Comparison of ENCODE assay signal across 19 cellular contexts in genomic region chr1:152537496-152537895, GRCh38. TPM values are rescaled to one million over a fixed set of nuclear protein-coding genes. Genes with fewer than 3 reads are reported as not detected.
DNase-seq lines count a peak whose midpoint lies in the region; ATAC-seq, FAIRE-seq and TF ChIP-seq lines count a peak whose summit lies in the region.
"Had no signal": no experiment of that assay in that cellular context is flagged by ENCODE, and none has a peak within 500 bp of the region (broad histone marks: within the 10 kb centered on the region; RNA-seq: fewer than 3 reads in every experiment).

No MANE protein-coding gene starts in this region.

- H3K4me2 ChIP-seq in mammary epithelial cell (ENCODE audit: insufficient read depth, low read depth, low read length) = no peak overlapping the region
- no peak overlapping the region for H3K4me2 ChIP-seq in keratinocyte (ENCODE audit: control insufficient read depth, extremely low read depth, insufficient read depth, low read depth, low read length)
- no peak overlapping the region for H3K4me2 ChIP-seq in smooth muscle cell
- H3K4me2 ChIP-seq: A549 had no signal

- no TSS peak for BruUV-seq in mammary epithelial cell (replicated peaks; lab: Mats Ljungman, UMichigan)

- peak; percentile 17 for FAIRE-seq in keratinocyte (lab: Jason Lieb, UNC)
- FAIRE-seq: D721Med, G401.6, GM12891, H1 had no signal

- intact Hi-C loops in mammary epithelial cell (cut with micrococcal nuclease) (no loop called here), breast epithelium (cut with DNase I; ENCODE audit: low total_unique reads) (no loop called here)

- peak overlapping the region; percentile 49 for H2AFZ ChIP-seq in mammary epithelial cell (ENCODE audit: low read depth, low read length)
- no peak overlapping the region for H2AFZ ChIP-seq in keratinocyte (ENCODE audit: control insufficient read depth, low read length)
- H2AFZ ChIP-seq in smooth muscle cell (ENCODE audit: low read depth) = no peak overlapping the region

- no peaks in the 10 kb centered on the region for H3K79me2 ChIP-seq in mammary epithelial cell (ENCODE audit: insufficient read depth, low read length)
- H3K79me2 ChIP-seq in keratinocyte (ENCODE audit: control insufficient read depth, insufficient read depth, low read length) = no peaks in the 10 kb centered on the region
- no peaks in the 10 kb centered on the region for H3K79me2 ChIP-seq in smooth muscle cell (ENCODE audit: low read depth)

- no peak overlapping the region for H3K27ac ChIP-seq in mammary epithelial cell (ENCODE audit: insufficient read depth, low read depth, low read length)
- H3K27ac ChIP-seq in breast epithelium = no peak overlapping the region
- H3K27ac ChIP-seq in keratinocyte (ENCODE audit: control insufficient read depth, insufficient read depth, low read length) = no peak overlapping the region
- H3K27ac ChIP-seq in smooth muscle cell (ENCODE audit: low read depth) = no peak overlapping the region
- H3K27ac ChIP-seq: 22Rv1, A549, C4-2B had no signal

- CTCF ChIA-PET in mammary epithelial cell (lab: Charles Lee; ENCODE audit: low non-redundant PET) = no interaction called here

- 6% methylated on average over 3 of the region's 4 CpGs for WGBS in mammary epithelial cell (ENCODE audit: low coverage, missing lambda C conversion rate)
- WGBS in smooth muscle cell (ENCODE audit: low lambda C conversion rate) = 34% methylated on average over 4 of the region's 4 CpGs

- H3K9me3 ChIP-seq in mammary epithelial cell (replicated peaks; ENCODE audit: insufficient read depth, low read length) (no peaks in the 10 kb centered on the region), breast epithelium (no peaks in the 10 kb centered on the region), keratinocyte (ENCODE audit: control insufficient read depth, low read depth, low read length) (no peaks in the 10 kb centered on the region), smooth muscle cell (replicated peaks; ENCODE audit: low read depth) (peaks cover 6% of the 10 kb centered on the region)
- H3K9me3 ChIP-seq: A549, Caco-2 had no signal

- no peaks in the 10 kb centered on the region for H3K4me1 ChIP-seq in mammary epithelial cell (ENCODE audit: insufficient read depth, low read length)
- no peaks in the 10 kb centered on the region for H3K4me1 ChIP-seq in breast epithelium
- no peaks in the 10 kb centered on the region for H3K4me1 ChIP-seq in keratinocyte (ENCODE audit: control insufficient read depth, extremely low read depth, insufficient read depth, low read length)
- H3K4me1 ChIP-seq in smooth muscle cell (ENCODE audit: low read depth) = no peaks in the 10 kb centered on the region
- H3K4me1 ChIP-seq: Caco-2 had no signal

- H3K9ac ChIP-seq in mammary epithelial cell (ENCODE audit: insufficient read depth, low read length) = no peak overlapping the region
- H3K9ac ChIP-seq in keratinocyte (ENCODE audit: control insufficient read depth, extremely low read depth, insufficient read depth, low read length) = no peak overlapping the region
- H3K9ac ChIP-seq in smooth muscle cell (ENCODE audit: low read depth) = no peak overlapping the region

- H3K36me3 ChIP-seq in mammary epithelial cell (ENCODE audit: insufficient read depth, low read length) (no peaks in the 10 kb centered on the region), breast epithelium (no peaks in the 10 kb centered on the region), keratinocyte (ENCODE audit: control insufficient read depth in 2 of 2, extremely low read depth in 1 of 2, insufficient read depth in 2 of 2, low read length in 2 of 2) (no peaks in the 10 kb centered on the region), smooth muscle cell (ENCODE audit: low read depth) (no peaks in the 10 kb centered on the region)

- H3K27me3 ChIP-seq in mammary epithelial cell (ENCODE audit: insufficient read depth, low read length) = no peaks in the 10 kb centered on the region
- no peaks in the 10 kb centered on the region for H3K27me3 ChIP-seq in breast epithelium
- peaks cover 2% of the 10 kb centered on the region for H3K27me3 ChIP-seq in keratinocyte (ENCODE audit: control insufficient read depth, extremely low read depth, insufficient read depth, low read length)
- H3K27me3 ChIP-seq in smooth muscle cell (ENCODE audit: low read depth) = no peaks in the 10 kb centered on the region

- no peaks in the 10 kb centered on the region for H4K20me1 ChIP-seq in mammary epithelial cell (ENCODE audit: insufficient read depth, low read length)
- no peaks in the 10 kb centered on the region for H4K20me1 ChIP-seq in keratinocyte (ENCODE audit: control insufficient read depth, extremely low read depth, insufficient read depth, low read length)
- H4K20me1 ChIP-seq in smooth muscle cell (ENCODE audit: low read depth) = no peaks in the 10 kb centered on the region

- DNase-seq in mammary epithelial cell (peak; percentile 39), breast epithelium (ENCODE audit: low spot score in 2 of 2) (no peak), keratinocyte (ENCODE audit: low read depth, low spot score) (no peak), mucosa of gallbladder (ENCODE audit: low spot score) (peak; percentile 39), smooth muscle cell (lab: John Stamatoyannopoulos, UW; ENCODE audit: unreplicated experiment) (no peak)
- DNase-seq: AML-193; Caco-2; CD4-positive, alpha-beta T cell; H9 had no signal

- TF ChIP-seq CTCF in mammary epithelial cell (conservative IDR thresholded peaks at IDR 0.05 in 1 of 2, IDR thresholded peaks at IDR 0.05 in 1 of 2; ENCODE audit: extremely low read depth in 1 of 2, insufficient read depth in 1 of 2, low read depth in 1 of 2, low read length in 2 of 2) = no peak
- no peak for TF ChIP-seq CTCF in breast epithelium (IDR thresholded peaks at IDR 0.05)
- TF ChIP-seq CTCF in keratinocyte (optimal IDR thresholded peaks at IDR 0.05 in 1 of 3, IDR thresholded peaks at IDR 0.05 in 1 of 3, conservative IDR thresholded peaks at IDR 0.05 in 1 of 3; ENCODE audit: extremely low read depth in 1 of 3, insufficient read depth in 2 of 3, low read length in 3 of 3) = no peak
- no peak for TF ChIP-seq CTCF in smooth muscle cell (IDR thresholded peaks at IDR 0.05; ENCODE audit: borderline replicate concordance, insufficient read depth, poor library complexity, severe bottlenecking)

- dilution Hi-C loops in mammary epithelial cell (cut with HindIII; ENCODE audit: low sequenced_read_pairs) = no loop called here
- dilution Hi-C loops in keratinocyte (cut with MboI; ENCODE audit: extremely low pct_ligation_motif_present, low sequenced_read_pairs) = no loop called here

- H3K4me3 ChIP-seq in mammary epithelial cell (replicated peaks in 1 of 3; ENCODE audit: insufficient read depth in 1 of 3, low read depth in 2 of 3, low read length in 3 of 3) (no peak overlapping the region), breast epithelium (no peak overlapping the region), keratinocyte (ENCODE audit: control insufficient read depth in 2 of 3, extremely low read depth in 1 of 3, insufficient read depth in 2 of 3, low read depth in 1 of 3, low read length in 3 of 3) (no peak overlapping the region), smooth muscle cell (no peak overlapping the region)
- H3K4me3 ChIP-seq: A549 had no signal

- H3F3A ChIP-seq in smooth muscle cell (ENCODE audit: low read depth) = no peaks in the 10 kb centered on the region

- no peak for TF ChIP-seq POLR2A in breast epithelium (IDR thresholded peaks at IDR 0.05)

- in situ Hi-C loops in mammary epithelial cell (cut with MboI; ENCODE audit: low sequenced_read_pairs in 2 of 2) = loop anchor here in 1 of 2 donors (10.0 kb wide), 1 partner anchor 53 kb away; no protein-coding TSS in a partner anchor

- H3K9me1 ChIP-seq in keratinocyte (ENCODE audit: control insufficient read depth, extremely low read depth, insufficient read depth, low read length) = no peaks in the 10 kb centered on the region

- ATAC-seq in GM21737 (IDR thresholded peaks at IDR 0.05; ENCODE audit: unreplicated experiment) (no peak), GM18858 (IDR thresholded peaks at IDR 0.05; ENCODE audit: unreplicated experiment) (no peak)
- ATAC-seq: A549 had no signal

RNA-seq across cellular contexts. Expression of gene CRCT1, which starts 23.2 kb away (rescaled TPM):
- total RNA-seq in mammary epithelial cell (1 to 10 TPM in 1 of 2 donors, not detected in 1; 2.5 TPM), breast epithelium (not detected), mucosa of gallbladder (not detected), smooth muscle cell (not detected in 2 replicates)
- polyA plus RNA-seq in mammary epithelial cell (0.99 TPM), keratinocyte (6.4 to 11.4 TPM (median 9.0 TPM) in 3 replicates), smooth muscle cell (not detected in 2 replicates)
- polyA minus RNA-seq in mammary epithelial cell (not detected), keratinocyte (0.89 to 2.3 TPM (median 1.4 TPM) in 3 replicates)
- 218 TPM for polyA plus RNA-seq in keratinocyte (2011; ENCODE audit: low read depth)
- polyA plus RNA-seq in keratinocyte (2011; cell fraction: cytosol; rRNA removed) = 8.1 and 10.9 TPM in 2 replicates
- polyA plus RNA-seq in keratinocyte (2011; cell fraction: nucleus; rRNA removed) = 7.9 and 11.6 TPM in 2 replicates
- 23.0 and 2,288 TPM in 2 replicates for polyA plus RNA-seq in keratinocyte (2012; ENCODE audit: low replicate concordance)
- 16.9 TPM for polyA minus RNA-seq in keratinocyte (2011; cell fraction: cytosol; rRNA and poly(A)+ RNA removed)
- polyA minus RNA-seq in keratinocyte (2011; cell fraction: nucleus; rRNA and poly(A)+ RNA removed) = 2.3 and 10.0 TPM in 2 replicates
- total RNA-seq: Caco-2; CD4-positive, alpha-beta T cell; H1; H9 had no signal
- polyA plus RNA-seq: BJ, H1 had no signal

RNA-seq across cellular contexts. Expression of gene LCE5A, which starts 26.9 kb away (rescaled TPM):
- not detected for total RNA-seq in mammary epithelial cell
- polyA plus RNA-seq in mammary epithelial cell = not detected
- polyA minus RNA-seq in mammary epithelial cell = not detected
- not detected for total RNA-seq in breast epithelium
- not detected in 3 replicates for polyA plus RNA-seq in keratinocyte
- polyA plus RNA-seq in keratinocyte (2011; ENCODE audit: low read depth) = not detected
- not detected in 2 replicates for polyA plus RNA-seq in keratinocyte (2011; cell fraction: cytosol; rRNA removed)
- polyA plus RNA-seq in keratinocyte (2011; cell fraction: nucleus; rRNA removed) = not detected in 2 replicates
- polyA plus RNA-seq in keratinocyte (2012; ENCODE audit: low replicate concordance) = 1.0 TPM in 1 of 2 replicates, not detected in the other
- not detected in 3 replicates for polyA minus RNA-seq in keratinocyte
- polyA minus RNA-seq in keratinocyte (2011; cell fraction: cytosol; rRNA and poly(A)+ RNA removed) = not detected
- not detected in 2 replicates for polyA minus RNA-seq in keratinocyte (2011; cell fraction: nucleus; rRNA and poly(A)+ RNA removed)
- not detected for total RNA-seq in mucosa of gallbladder
- total RNA-seq in smooth muscle cell = not detected in 2 replicates
- polyA plus RNA-seq in smooth muscle cell = not detected in 2 replicates
- total RNA-seq: Caco-2; CD4-positive, alpha-beta T cell; H1; H9 had no signal
- polyA plus RNA-seq: A549, BJ, H1 had no signal

RNA-seq across cellular contexts. Expression of gene LCE3E, which starts 29.1 kb away (rescaled TPM):
- total RNA-seq in mammary epithelial cell (not detected), breast epithelium (not detected), mucosa of gallbladder (not detected), smooth muscle cell (not detected in 2 replicates)
- polyA plus RNA-seq in mammary epithelial cell (0.19 TPM), keratinocyte (0.48 to 2.8 TPM (median 2.2 TPM) in 3 replicates), smooth muscle cell (not detected in 2 replicates)
- polyA minus RNA-seq in mammary epithelial cell (not detected), keratinocyte (0.42 to 0.62 TPM in 2 of 3 replicates, not detected in the other)
- polyA plus RNA-seq in keratinocyte (2011; ENCODE audit: low read depth) = 112 TPM
- polyA plus RNA-seq in keratinocyte (2011; cell fraction: cytosol; rRNA removed) = 1.3 and 3.0 TPM in 2 replicates
- polyA plus RNA-seq in keratinocyte (2011; cell fraction: nucleus; rRNA removed) = 0.85 and 3.4 TPM in 2 replicates
- polyA plus RNA-seq in keratinocyte (2012; ENCODE audit: low replicate concordance) = 3.4 and 818 TPM in 2 replicates
- not detected for polyA minus RNA-seq in keratinocyte (2011; cell fraction: cytosol; rRNA and poly(A)+ RNA removed)
- 1.2 and 5.8 TPM in 2 replicates for polyA minus RNA-seq in keratinocyte (2011; cell fraction: nucleus; rRNA and poly(A)+ RNA removed)
- total RNA-seq: Caco-2; CD4-positive, alpha-beta T cell; H1; H9 had no signal
- polyA plus RNA-seq: A549, BJ, H1 had no signal

RNA-seq across cellular contexts. Expression of gene LCE3D, which starts 42.8 kb away (rescaled TPM):
- total RNA-seq in mammary epithelial cell = not detected
- 0.58 TPM for polyA plus RNA-seq in mammary epithelial cell
- not detected for polyA minus RNA-seq in mammary epithelial cell
- total RNA-seq in breast epithelium = not detected
- 1.2 to 9.1 TPM (median 4.4 TPM) in 3 replicates for polyA plus RNA-seq in keratinocyte
- 403 TPM for polyA plus RNA-seq in keratinocyte (2011; ENCODE audit: low read depth)
- 3.9 and 9.9 TPM in 2 replicates for polyA plus RNA-seq in keratinocyte (2011; cell fraction: cytosol; rRNA removed)
- 3.2 and 9.0 TPM in 2 replicates for polyA plus RNA-seq in keratinocyte (2011; cell fraction: nucleus; rRNA removed)
- 12.9 and 3,515 TPM in 2 replicates for polyA plus RNA-seq in keratinocyte (2012; ENCODE audit: low replicate concordance)
- 1.1 to 1.2 TPM in 2 of 3 replicates, not detected in the other for polyA minus RNA-seq in keratinocyte
- polyA minus RNA-seq in keratinocyte (2011; cell fraction: cytosol; rRNA and poly(A)+ RNA removed) = not detected
- polyA minus RNA-seq in keratinocyte (2011; cell fraction: nucleus; rRNA and poly(A)+ RNA removed) = 2.0 and 8.4 TPM in 2 replicates
- not detected for total RNA-seq in mucosa of gallbladder
- total RNA-seq in smooth muscle cell = not detected in 2 replicates
- polyA plus RNA-seq in smooth muscle cell = not detected in 2 replicates
- total RNA-seq: Caco-2; CD4-positive, alpha-beta T cell; H1; H9 had no signal
- polyA plus RNA-seq: BJ, H1 had no signal

Comparison
In these comparisons a context has a peak if more than half of its experiments do, and no peak if none do; other contexts are left out.
1. DNase-seq: peak in mammary epithelial cell (single experiment) and mucosa of gallbladder (single experiment); none in breast epithelium (0 of 2), keratinocyte (single experiment) and smooth muscle cell (single experiment).